Comparison of ENCODE assay signal across 1 cellular context in the genomic region with DNA sequence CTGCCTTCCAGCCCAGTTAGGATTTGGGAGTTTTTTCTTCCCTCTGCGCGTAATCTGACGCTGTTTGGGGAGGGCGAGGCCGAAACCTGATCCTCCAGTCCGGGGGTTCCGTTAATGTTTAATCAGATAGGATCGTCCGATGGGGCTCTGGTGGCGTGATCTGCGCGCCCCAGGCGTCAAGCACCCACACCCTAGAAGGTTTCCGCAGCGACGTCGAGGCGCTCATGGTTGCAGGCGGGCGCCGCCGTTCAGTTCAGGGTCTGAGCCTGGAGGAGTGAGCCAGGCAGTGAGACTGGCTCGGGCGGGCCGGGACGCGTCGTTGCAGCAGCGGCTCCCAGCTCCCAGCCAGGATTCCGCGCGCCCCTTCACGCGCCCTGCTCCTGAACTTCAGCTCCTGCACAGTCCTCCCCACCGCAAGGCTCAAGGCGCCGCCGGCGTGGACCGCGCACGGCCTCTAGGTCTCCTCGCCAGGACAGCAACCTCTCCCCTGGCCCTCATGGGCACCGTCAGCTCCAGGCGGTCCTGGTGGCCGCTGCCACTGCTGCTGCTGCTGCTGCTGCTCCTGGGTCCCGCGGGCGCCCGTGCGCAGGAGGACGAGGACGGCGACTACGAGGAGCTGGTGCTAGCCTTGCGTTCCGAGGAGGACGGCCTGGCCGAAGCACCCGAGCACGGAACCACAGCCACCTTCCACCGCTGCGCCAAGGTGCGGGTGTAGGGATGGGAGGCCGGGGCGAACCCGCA.
TF ChIP-seq lines count a peak whose summit lies in the region.

TSS of gene PCSK9 (plus strand) at position 207 of the 741 bp plus-strand sequence. CDS start at position 497, 290 bp downstream.

TF ChIP-seq in HepG2, 621 proteins besides CTCF, POLR2A, EP300 and RAD21 (continued from another document and continues in another):
- 0 out of 2 replicates have a peak, but pooled peaks have one; percentile 14 for TF ChIP-seq ZNF788 (CRISPR knock-in tag; IDR thresholded peaks at IDR 0.05; ENCODE audit: borderline replicate concordance)
- no peak for TF ChIP-seq POLR2AphosphoS2 (IDR thresholded peaks at IDR 0.05; ENCODE audit: low read depth, low read length)
- TF ChIP-seq TAF1 (CRISPR knock-in tag; IDR thresholded peaks at IDR 0.05), result peak; percentile 100
- peak; percentile 87 for TF ChIP-seq ZBTB20 (CRISPR knock-in tag; IDR thresholded peaks at IDR 0.05; ENCODE audit: borderline replicate concordance, low read depth)
- peak; percentile 48; the same call in 1 of the 2 replicates for TF ChIP-seq SP4 (CRISPR knock-in tag; IDR thresholded peaks at IDR 0.05)
- peak; percentile 52 for TF ChIP-seq NFYB (CRISPR knock-in tag; IDR thresholded peaks at IDR 0.05)
- TF ChIP-seq TFDP2 (CRISPR knock-in tag; IDR thresholded peaks at IDR 0.05), result peak; percentile 84
- peak; percentile 77 for TF ChIP-seq YY1 (IDR thresholded peaks at IDR 0.05; ENCODE audit: insufficient read depth, insufficient replicate concordance, low read depth, low read length)
- no peak for TF ChIP-seq ZC3H4 (CRISPR knock-in tag; IDR thresholded peaks at IDR 0.05; ENCODE audit: borderline replicate concordance)
- TF ChIP-seq ZNF335 (CRISPR knock-in tag; IDR thresholded peaks at IDR 0.05), result 0 out of 2 replicates have a peak, but pooled peaks have one; percentile 28
- no peak for TF ChIP-seq ZNF652 (CRISPR knock-in tag; IDR thresholded peaks at IDR 0.05; ENCODE audit: borderline replicate concordance, low read depth)
- TF ChIP-seq ZNF207 (IDR thresholded peaks at IDR 0.05; ENCODE audit: borderline replicate concordance), result no peak
- peak; percentile 72 for TF ChIP-seq ZFX (CRISPR knock-in tag; IDR thresholded peaks at IDR 0.05; ENCODE audit: low read depth)
- TF ChIP-seq FOXK2 (IDR thresholded peaks at IDR 0.05), result no peak
- TF ChIP-seq ZNF367 (CRISPR knock-in tag; IDR thresholded peaks at IDR 0.05; ENCODE audit: borderline replicate concordance), result no peak
- peak; percentile 87 for TF ChIP-seq HOXA3 (CRISPR knock-in tag; IDR thresholded peaks at IDR 0.05)
- TF ChIP-seq SETDB1 (CRISPR knock-in tag; IDR thresholded peaks at IDR 0.05; ENCODE audit: borderline replicate concordance), result no peak
- no peak for TF ChIP-seq ATAD3A (CRISPR knock-in tag; IDR thresholded peaks at IDR 0.05)
- no peak for TF ChIP-seq SOX6 (IDR thresholded peaks at IDR 0.05)
- TF ChIP-seq SOX6 (CRISPR knock-in tag; IDR thresholded peaks at IDR 0.05), result peak; percentile 83
- peak; percentile 73; the same call in 1 of the 2 replicates for TF ChIP-seq DMAP1 (CRISPR knock-in tag; IDR thresholded peaks at IDR 0.05)
- peak; percentile 52; the same call in 1 of the 2 replicates for TF ChIP-seq ZSCAN29 (CRISPR knock-in tag; conservative IDR thresholded peaks at IDR 0.05)
- TF ChIP-seq, protein P1, sequence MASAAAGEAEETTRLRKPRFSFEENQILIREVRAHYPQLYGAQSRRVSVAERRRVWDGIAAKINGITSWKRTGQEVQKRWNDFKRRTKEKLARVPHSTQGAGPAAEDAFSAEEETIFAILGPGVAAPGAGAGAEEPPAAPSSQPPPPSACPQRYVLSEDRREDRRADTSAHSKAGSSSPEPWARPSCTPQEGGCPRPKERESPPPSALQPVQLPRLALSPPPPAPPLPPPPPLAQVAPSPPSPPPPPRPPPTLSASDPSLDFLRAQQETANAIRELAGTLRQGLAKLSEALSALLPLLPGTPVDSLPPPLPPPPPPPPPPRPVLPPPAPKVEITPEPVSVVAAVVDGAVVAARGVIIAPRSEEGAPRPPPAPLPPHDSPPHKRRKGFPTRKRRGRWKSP (CRISPR knock-in tag; IDR thresholded peaks at IDR 0.05), result peak; percentile 53; the same call in 1 of the 2 replicates
- TF ChIP-seq MYNN (CRISPR knock-in tag; IDR thresholded peaks at IDR 0.05; ENCODE audit: low read depth), result no peak; the same call in 1 of the 2 replicates
- TF ChIP-seq ZNF563 (CRISPR knock-in tag; IDR thresholded peaks at IDR 0.05), result peak; percentile 81
- TF ChIP-seq ZNF570 (CRISPR knock-in tag; IDR thresholded peaks at IDR 0.05; ENCODE audit: borderline replicate concordance), result no peak
- TF ChIP-seq ZNF724P (CRISPR knock-in tag; IDR thresholded peaks at IDR 0.05; ENCODE audit: borderline replicate concordance), result peak; percentile 71; the same call in 1 of the 2 replicates
- no peak for TF ChIP-seq SUZ12 (IDR thresholded peaks at IDR 0.05; ENCODE audit: low read depth, low read length)
- no peak for TF ChIP-seq LCORL (IDR thresholded peaks at IDR 0.05)
- peak; percentile 92 for TF ChIP-seq LCORL (CRISPR knock-in tag; IDR thresholded peaks at IDR 0.05)
- TF ChIP-seq EEA1 (CRISPR knock-in tag; IDR thresholded peaks at IDR 0.05; ENCODE audit: borderline replicate concordance), result 0 out of 2 replicates have a peak, but pooled peaks have one; percentile 78
- TF ChIP-seq, protein P2, sequence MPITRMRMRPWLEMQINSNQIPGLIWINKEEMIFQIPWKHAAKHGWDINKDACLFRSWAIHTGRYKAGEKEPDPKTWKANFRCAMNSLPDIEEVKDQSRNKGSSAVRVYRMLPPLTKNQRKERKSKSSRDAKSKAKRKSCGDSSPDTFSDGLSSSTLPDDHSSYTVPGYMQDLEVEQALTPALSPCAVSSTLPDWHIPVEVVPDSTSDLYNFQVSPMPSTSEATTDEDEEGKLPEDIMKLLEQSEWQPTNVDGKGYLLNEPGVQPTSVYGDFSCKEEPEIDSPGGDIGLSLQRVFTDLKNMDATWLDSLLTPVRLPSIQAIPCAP (CRISPR knock-in tag; IDR thresholded peaks at IDR 0.05; ENCODE audit: low read depth), result no peak
- peak; percentile 53; the same call in 1 of the 2 replicates for TF ChIP-seq MEIS1 (CRISPR knock-in tag; IDR thresholded peaks at IDR 0.05; ENCODE audit: borderline replicate concordance)
- TF ChIP-seq TBX3 (IDR thresholded peaks at IDR 0.05; ENCODE audit: borderline replicate concordance), result no peak
- no peak for TF ChIP-seq TGIF2 (CRISPR knock-in tag; IDR thresholded peaks at IDR 0.05)
- 0 out of 2 replicates have a peak, but pooled peaks have one; percentile 70 for TF ChIP-seq ZKSCAN5 (CRISPR knock-in tag; IDR thresholded peaks at IDR 0.05)
- 0 out of 2 replicates have a peak, but pooled peaks have one; percentile 73 for TF ChIP-seq THYN1 (CRISPR knock-in tag; IDR thresholded peaks at IDR 0.05; ENCODE audit: borderline replicate concordance, low read depth)
- TF ChIP-seq ZBTB21 (CRISPR knock-in tag; IDR thresholded peaks at IDR 0.05), result no peak
- no peak for TF ChIP-seq ZKSCAN1 (IDR thresholded peaks at IDR 0.05; ENCODE audit: low read length)
- TF ChIP-seq GZF1 (CRISPR knock-in tag; IDR thresholded peaks at IDR 0.05), result peak; percentile 83
- TF ChIP-seq SATB2 (CRISPR knock-in tag; IDR thresholded peaks at IDR 0.05), result peak; percentile 56; the same call in 1 of the 2 replicates
- no peak for TF ChIP-seq FOXA1 (IDR thresholded peaks at IDR 0.05)
- peak; percentile 50; the same call in 1 of the 2 replicates for TF ChIP-seq FOXA1 (CRISPR knock-in tag; IDR thresholded peaks at IDR 0.05)
- TF ChIP-seq ZNF441 (CRISPR knock-in tag; IDR thresholded peaks at IDR 0.05; ENCODE audit: borderline replicate concordance), result no peak
- TF ChIP-seq, protein P3, sequence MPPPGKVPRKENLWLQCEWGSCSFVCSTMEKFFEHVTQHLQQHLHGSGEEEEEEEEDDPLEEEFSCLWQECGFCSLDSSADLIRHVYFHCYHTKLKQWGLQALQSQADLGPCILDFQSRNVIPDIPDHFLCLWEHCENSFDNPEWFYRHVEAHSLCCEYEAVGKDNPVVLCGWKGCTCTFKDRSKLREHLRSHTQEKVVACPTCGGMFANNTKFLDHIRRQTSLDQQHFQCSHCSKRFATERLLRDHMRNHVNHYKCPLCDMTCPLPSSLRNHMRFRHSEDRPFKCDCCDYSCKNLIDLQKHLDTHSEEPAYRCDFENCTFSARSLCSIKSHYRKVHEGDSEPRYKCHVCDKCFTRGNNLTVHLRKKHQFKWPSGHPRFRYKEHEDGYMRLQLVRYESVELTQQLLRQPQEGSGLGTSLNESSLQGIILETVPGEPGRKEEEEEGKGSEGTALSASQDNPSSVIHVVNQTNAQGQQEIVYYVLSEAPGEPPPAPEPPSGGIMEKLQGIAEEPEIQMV (CRISPR knock-in tag; IDR thresholded peaks at IDR 0.05; ENCODE audit: low read depth), result no peak; the same call in 1 of the 2 replicates
- peak; percentile 85 for TF ChIP-seq HDAC1 (CRISPR knock-in tag; IDR thresholded peaks at IDR 0.05)
- no peak; the same call in 1 of the 2 replicates for TF ChIP-seq ZNF572 (CRISPR knock-in tag; IDR thresholded peaks at IDR 0.05)
- no peak for TF ChIP-seq TRIM22 (IDR thresholded peaks at IDR 0.05)
- TF ChIP-seq, protein P4, sequence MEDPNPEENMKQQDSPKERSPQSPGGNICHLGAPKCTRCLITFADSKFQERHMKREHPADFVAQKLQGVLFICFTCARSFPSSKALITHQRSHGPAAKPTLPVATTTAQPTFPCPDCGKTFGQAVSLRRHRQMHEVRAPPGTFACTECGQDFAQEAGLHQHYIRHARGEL (CRISPR knock-in tag; IDR thresholded peaks at IDR 0.05), result peak; percentile 29; the same call in 1 of the 2 replicates
- peak; percentile 88 for TF ChIP-seq KAT7 (CRISPR knock-in tag; IDR thresholded peaks at IDR 0.05; ENCODE audit: borderline replicate concordance)
- TF ChIP-seq, protein P5, sequence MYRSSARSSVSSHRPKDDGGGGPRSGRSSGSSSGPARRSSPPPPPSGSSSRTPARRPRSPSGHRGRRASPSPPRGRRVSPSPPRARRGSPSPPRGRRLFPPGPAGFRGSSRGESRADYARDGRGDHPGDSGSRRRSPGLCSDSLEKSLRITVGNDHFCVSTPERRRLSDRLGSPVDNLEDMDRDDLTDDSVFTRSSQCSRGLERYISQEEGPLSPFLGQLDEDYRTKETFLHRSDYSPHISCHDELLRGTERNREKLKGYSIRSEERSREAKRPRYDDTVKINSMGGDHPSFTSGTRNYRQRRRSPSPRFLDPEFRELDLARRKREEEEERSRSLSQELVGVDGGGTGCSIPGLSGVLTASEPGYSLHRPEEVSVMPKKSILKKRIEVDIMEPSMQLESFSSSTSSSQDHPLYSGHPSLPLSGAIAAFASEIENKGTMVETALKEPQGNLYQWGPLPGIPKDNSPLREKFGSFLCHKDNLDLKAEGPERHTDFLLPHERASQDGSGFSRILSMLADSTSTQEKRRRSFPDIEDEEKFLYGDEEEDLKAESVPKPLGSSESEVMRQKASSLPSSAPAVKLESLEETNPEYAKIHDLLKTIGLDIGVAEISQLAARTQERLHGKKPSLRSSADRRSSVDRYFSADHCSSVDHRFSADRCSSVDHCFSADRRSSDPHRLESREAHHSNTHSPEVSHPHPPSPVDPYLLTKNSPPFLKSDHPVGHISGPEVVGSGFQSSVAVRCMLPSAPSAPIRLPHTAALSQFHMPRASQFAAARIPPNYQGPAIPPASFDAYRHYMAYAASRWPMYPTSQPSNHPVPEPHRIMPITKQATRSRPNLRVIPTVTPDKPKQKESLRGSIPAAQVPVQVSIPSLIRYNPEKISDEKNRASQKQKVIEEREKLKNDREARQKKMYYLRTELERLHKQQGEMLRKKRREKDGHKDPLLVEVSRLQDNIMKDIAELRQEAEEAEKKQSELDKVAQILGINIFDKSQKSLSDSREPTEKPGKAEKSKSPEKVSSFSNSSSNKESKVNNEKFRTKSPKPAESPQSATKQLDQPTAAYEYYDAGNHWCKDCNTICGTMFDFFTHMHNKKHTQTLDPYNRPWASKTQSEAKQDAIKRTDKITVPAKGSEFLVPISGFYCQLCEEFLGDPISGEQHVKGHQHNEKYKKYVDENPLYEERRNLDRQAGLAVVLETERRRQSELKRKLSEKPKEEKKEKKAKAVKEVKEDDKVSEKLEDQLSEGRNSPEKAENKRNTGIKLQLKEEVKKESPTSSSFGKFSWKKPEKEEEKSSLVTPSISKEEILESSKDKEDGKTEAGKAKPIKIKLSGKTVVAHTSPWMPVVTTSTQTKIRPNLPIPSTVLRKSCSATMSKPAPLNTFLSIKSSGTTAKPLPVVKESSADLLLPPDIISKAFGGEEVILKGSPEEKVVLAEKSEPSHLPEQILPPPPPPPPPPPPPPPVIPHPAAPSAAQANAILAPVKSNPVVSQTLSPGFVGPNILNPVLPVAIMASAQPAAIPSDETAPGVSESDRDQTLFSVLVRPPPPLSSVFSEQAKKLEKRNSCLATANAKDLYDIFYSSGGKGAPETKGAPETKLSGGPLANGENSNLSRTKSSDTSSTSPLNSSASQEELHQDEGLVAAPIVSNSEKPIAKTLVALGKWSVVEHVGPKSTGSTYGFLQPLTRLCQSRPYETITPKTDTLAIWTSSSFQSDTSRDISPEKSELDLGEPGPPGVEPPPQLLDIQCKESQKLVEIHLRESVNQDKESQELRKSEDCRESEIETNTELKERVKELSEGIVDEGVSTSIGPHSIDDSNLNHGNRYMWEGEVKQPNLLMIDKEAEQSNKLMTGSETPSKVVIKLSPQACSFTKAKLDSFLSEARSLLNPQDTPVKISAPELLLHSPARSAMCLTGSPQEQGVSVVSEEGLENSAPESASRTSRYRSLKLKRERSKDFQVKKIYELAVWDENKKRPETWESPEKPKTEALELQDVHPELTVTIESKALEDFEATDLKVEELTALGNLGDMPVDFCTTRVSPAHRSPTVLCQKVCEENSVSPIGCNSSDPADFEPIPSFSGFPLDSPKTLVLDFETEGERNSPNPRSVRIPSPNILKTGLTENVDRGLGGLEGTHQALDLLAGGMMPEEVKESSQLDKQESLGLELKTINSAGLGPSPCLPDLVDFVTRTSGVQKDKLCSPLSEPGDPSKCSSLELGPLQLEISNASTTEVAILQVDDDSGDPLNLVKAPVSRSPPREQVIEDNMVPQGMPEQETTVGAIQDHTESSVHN (CRISPR knock-in tag; IDR thresholded peaks at IDR 0.05), result no peak
- TF ChIP-seq CREB3 (CRISPR knock-in tag; IDR thresholded peaks at IDR 0.05), result no peak; the same call in 1 of the 2 replicates
- peak; percentile 82 for TF ChIP-seq NCOA2 (CRISPR knock-in tag; IDR thresholded peaks at IDR 0.05)
